ENCODE assay signal across 2 cellular contexts in genomic region chr21:31663584-31664249, GRCh38.
A peak's percentile ranks its signal among the peaks of the same experiment; 100 is the strongest.
TF ChIP-seq lines count a peak whose summit lies in the region.

No MANE protein-coding gene starts in this region.

TF ChIP-seq in A549, 52 proteins besides CTCF, POLR2A, EP300 and RAD21:
- TF ChIP-seq, protein P1, sequence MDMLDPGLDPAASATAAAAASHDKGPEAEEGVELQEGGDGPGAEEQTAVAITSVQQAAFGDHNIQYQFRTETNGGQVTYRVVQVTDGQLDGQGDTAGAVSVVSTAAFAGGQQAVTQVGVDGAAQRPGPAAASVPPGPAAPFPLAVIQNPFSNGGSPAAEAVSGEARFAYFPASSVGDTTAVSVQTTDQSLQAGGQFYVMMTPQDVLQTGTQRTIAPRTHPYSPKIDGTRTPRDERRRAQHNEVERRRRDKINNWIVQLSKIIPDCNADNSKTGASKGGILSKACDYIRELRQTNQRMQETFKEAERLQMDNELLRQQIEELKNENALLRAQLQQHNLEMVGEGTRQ (IDR thresholded peaks at IDR 0.05): no peak
- TF ChIP-seq CHD2 (IDR thresholded peaks at IDR 0.05; ENCODE audit: low read length, partially characterized antibody): no peak
- TF ChIP-seq POLR2AphosphoS2 (conservative IDR thresholded peaks at IDR 0.05; ENCODE audit: low read length): no peak
- TF ChIP-seq KDM1A (IDR thresholded peaks at IDR 0.05; ENCODE audit: low read depth): no peak
- no peak for TF ChIP-seq HOXB5 (CRISPR knock-in tag; IDR thresholded peaks at IDR 0.05)
- no peak for TF ChIP-seq JUN (IDR thresholded peaks at IDR 0.05)
- TF ChIP-seq EHMT2 (IDR thresholded peaks at IDR 0.05; ENCODE audit: low read depth): no peak
- no peak for TF ChIP-seq NR3C1 (IDR thresholded peaks at IDR 0.05)
- no peak for TF ChIP-seq ZFP36 (IDR thresholded peaks at IDR 0.05; ENCODE audit: borderline replicate concordance, partially characterized antibody)
- TF ChIP-seq TP53 (CRISPR knock-in tag; IDR thresholded peaks at IDR 0.05): no peak
- TF ChIP-seq ZNF302 (CRISPR knock-in tag; IDR thresholded peaks at IDR 0.05): no peak
- no peak for TF ChIP-seq HMGXB4 (CRISPR knock-in tag; IDR thresholded peaks at IDR 0.05; ENCODE audit: borderline replicate concordance)
- TF ChIP-seq RCOR1 (IDR thresholded peaks at IDR 0.05; ENCODE audit: low read depth, low read length): no peak

TF ChIP-seq in GM12878, 131 proteins besides CTCF, POLR2A, EP300 and RAD21:
- TF ChIP-seq RELA (IDR thresholded peaks at IDR 0.05; ENCODE audit: borderline replicate concordance, partially characterized antibody) (no peak), CEBPB (IDR thresholded peaks at IDR 0.05; ENCODE audit: borderline replicate concordance in 1 of 2, low read depth in 2 of 2, low read length in 2 of 2) (no peak), BMI1 (IDR thresholded peaks at IDR 0.05; ENCODE audit: borderline replicate concordance) (no peak), RBBP5 (conservative IDR thresholded peaks at IDR 0.05) (no peak), EGR1 (IDR thresholded peaks at IDR 0.05; ENCODE audit: borderline replicate concordance in 1 of 2, low read depth in 2 of 2, low read length in 2 of 2) (no peak), SUZ12 (IDR thresholded peaks at IDR 0.05; ENCODE audit: unreplicated experiment) (no peak), NFIC (IDR thresholded peaks at IDR 0.05; ENCODE audit: low read depth, low read length) (no peak), NR2F1 (conservative IDR thresholded peaks at IDR 0.05) (0 out of 2 replicates have a peak, but pooled peaks have one; percentile 15)
